18 cellular contexts compared by ENCODE assay signal in the genomic region with DNA sequence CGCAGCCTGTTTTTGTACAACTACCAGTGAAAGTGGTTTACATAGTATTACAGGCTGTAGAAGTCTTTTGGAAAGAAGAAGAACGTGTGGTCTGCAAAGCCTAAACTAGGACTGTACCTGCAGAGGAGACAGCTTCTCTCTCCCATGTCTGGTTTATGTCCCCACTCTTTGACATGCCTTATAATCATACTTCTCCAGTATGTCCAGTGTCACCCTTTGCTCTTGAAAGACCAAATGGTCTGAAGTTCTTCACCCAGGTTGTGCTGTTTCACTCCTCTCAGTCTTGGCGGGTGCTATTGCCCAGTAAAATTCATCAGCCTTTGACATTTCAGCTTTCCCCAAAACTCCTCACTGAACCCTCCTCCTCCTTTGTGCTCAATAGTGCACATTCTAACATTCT.
DNase-seq lines count a peak whose midpoint lies in the region; ATAC-seq and TF ChIP-seq lines count a peak whose summit lies in the region.
"Had no signal": no experiment of that assay in that cellular context is flagged by ENCODE, and none has a peak within 500 bp of the region (broad histone marks: within the 10 kb centered on the region; RNA-seq: fewer than 3 reads in every experiment).

No MANE protein-coding gene starts in this region.

- no peak overlapping the region for H3K4me2 ChIP-seq in GM23338
- no peak overlapping the region for H3K4me2 ChIP-seq in mesenchymal stem cell (ENCODE audit: low read length, poor library complexity, severe bottlenecking)
- no peak overlapping the region for H3K4me2 ChIP-seq in neuronal stem cell (ENCODE audit: insufficient read depth, low read length, poor library complexity, severe bottlenecking)
- H3K4me2 ChIP-seq: BLaER1 had no signal

- H2BK15ac ChIP-seq in mesenchymal stem cell (ENCODE audit: low read depth, poor library complexity, severe bottlenecking) (no peak overlapping the region), neuronal stem cell (ENCODE audit: low read length) (no peak overlapping the region)

- TF ChIP-seq CTCF in left ventricle myocardium inferior (IDR thresholded peaks at IDR 0.05; ENCODE audit: borderline replicate concordance) (no peak), GM23338 (conservative IDR thresholded peaks at IDR 0.05; ENCODE audit: low read depth in 2 of 2) (no peak), suprapubic skin (IDR thresholded peaks at IDR 0.05) (no peak)

- H3K4me1 ChIP-seq in left ventricle myocardium inferior = peaks cover 8% of the 10 kb centered on the region
- no peaks in the 10 kb centered on the region for H3K4me1 ChIP-seq in GM23338 (ENCODE audit: insufficient read depth)
- peaks cover 6% of the 10 kb centered on the region for H3K4me1 ChIP-seq in mesenchymal stem cell (ENCODE audit: control insufficient read depth, insufficient read depth, low read depth, low read length)
- H3K4me1 ChIP-seq in neuronal stem cell (ENCODE audit: control insufficient read depth in 2 of 2, insufficient read depth in 1 of 2, low read depth in 1 of 2, low read length in 2 of 2) = peaks cover 5 to 8% of the 10 kb centered on the region in 2 donors
- no peaks in the 10 kb centered on the region for H3K4me1 ChIP-seq in suprapubic skin
- H3K4me1 ChIP-seq: BLaER1 had no signal

- H3K27me3 Mint-ChIP-seq in GM23338 (ENCODE audit: insufficient read depth, low read depth, poor library complexity) = no peaks in the 10 kb centered on the region

- ATAC-seq in Right ventricle myocardium inferior = peak; percentile 59
- no peak for ATAC-seq in GM23338
- no peak for ATAC-seq in HG03378 (IDR thresholded peaks at IDR 0.05; ENCODE audit: unreplicated experiment)
- ATAC-seq: CD8-positive, alpha-beta T cell; HCT116 had no signal

- no peak overlapping the region for H3K4me3 ChIP-seq in left ventricle myocardium inferior
- H3K4me3 ChIP-seq in GM23338 = no peak overlapping the region
- no peak overlapping the region for H3K4me3 ChIP-seq in mesenchymal stem cell (ENCODE audit: insufficient read depth in 1 of 2, low read depth in 1 of 2, low read length in 2 of 2)
- H3K4me3 ChIP-seq in neuronal stem cell (ENCODE audit: low read length in 2 of 2) = no peak overlapping the region
- no peak overlapping the region for H3K4me3 ChIP-seq in suprapubic skin
- H3K4me3 ChIP-seq: BLaER1 had no signal

- H4K8ac ChIP-seq in mesenchymal stem cell (ENCODE audit: low read length) = no peak overlapping the region
- H4K8ac ChIP-seq in neuronal stem cell (ENCODE audit: low read depth, low read length) = no peak overlapping the region

- H4K91ac ChIP-seq in mesenchymal stem cell (ENCODE audit: low read length) = no peak overlapping the region
- H4K91ac ChIP-seq in neuronal stem cell (ENCODE audit: low read depth, low read length, poor library complexity) = no peak overlapping the region

- H3K79me1 ChIP-seq in mesenchymal stem cell (replicated peaks; ENCODE audit: low read length, poor library complexity, severe bottlenecking) (no peaks in the 10 kb centered on the region), neuronal stem cell (ENCODE audit: low read depth, low read length) (no peaks in the 10 kb centered on the region)

- H2AFZ ChIP-seq in GM23338 = peak overlapping the region; percentile 64
- H2AFZ ChIP-seq in mesenchymal stem cell (ENCODE audit: low read depth, low read length) = no peak overlapping the region
- peak overlapping the region; percentile 9 for H2AFZ ChIP-seq in neuronal stem cell (ENCODE audit: low read length)

- H4K20me1 ChIP-seq in GM23338 (replicated peaks; ENCODE audit: insufficient read depth) = no peaks in the 10 kb centered on the region
- H4K20me1 ChIP-seq: BLaER1 had no signal

- H3K36me3 Mint-ChIP-seq in GM23338 (ENCODE audit: low read depth) = no peaks in the 10 kb centered on the region
- H3K36me3 Mint-ChIP-seq: CD14-positive monocyte; CD8-positive, alpha-beta T cell had no signal

- H3K36me3 ChIP-seq in left ventricle myocardium inferior (no peaks in the 10 kb centered on the region), GM23338 (ENCODE audit: insufficient read depth) (no peaks in the 10 kb centered on the region), mesenchymal stem cell (ENCODE audit: control insufficient read depth in 1 of 2, insufficient read depth in 2 of 2, low read depth in 1 of 2, low read length in 2 of 2) (no peaks in the 10 kb centered on the region), neuronal stem cell (replicated peaks in 1 of 2; ENCODE audit: control insufficient read depth in 2 of 2, insufficient read depth in 2 of 2, low read length in 2 of 2) (no peaks in the 10 kb centered on the region), suprapubic skin (no peaks in the 10 kb centered on the region)
- H3K36me3 ChIP-seq: BLaER1 had no signal

- H3K23ac ChIP-seq in mesenchymal stem cell (ENCODE audit: low read length in 2 of 2) = no peak overlapping the region
- H3K23ac ChIP-seq in neuronal stem cell (ENCODE audit: low read depth, low read length, poor library complexity) = no peak overlapping the region

- no peak overlapping the region for H2BK120ac ChIP-seq in mesenchymal stem cell (ENCODE audit: low read depth, low read length)
- no peak overlapping the region for H2BK120ac ChIP-seq in neuronal stem cell (ENCODE audit: low read depth, low read length)

- H3K27ac ChIP-seq in left ventricle myocardium inferior (replicated peaks) (no peak overlapping the region), GM23338 (ENCODE audit: low read depth) (no peak overlapping the region), mesenchymal stem cell (ENCODE audit: low read length, poor library complexity, severe bottlenecking) (peak overlapping the region; percentile 62), neuronal stem cell (replicated peaks; ENCODE audit: low read length) (no peak overlapping the region), suprapubic skin (no peak overlapping the region)
- H3K27ac ChIP-seq: BLaER1 had no signal

- H3K18ac ChIP-seq in mesenchymal stem cell (ENCODE audit: low read depth in 1 of 2, low read length in 2 of 2) (no peak overlapping the region), neuronal stem cell (ENCODE audit: low read length) (no peak overlapping the region)

- DNase-seq in Right ventricle myocardium inferior (ENCODE audit: missing footprints) (no peak), left ventricle myocardium inferior (no peak), GM23338 (ENCODE audit: low spot score) (no peak), mesenchymal stem cell (no peak), neuronal stem cell (ENCODE audit: low spot score) (no peak), suprapubic skin (ENCODE audit: low spot score in 2 of 2) (no peak)
- DNase-seq: 8988T; Calu3; CD8-positive, alpha-beta T cell; DMS79 treated with DMSO at 0.1 percent for 48 hours; GF-D8; GOT3; H7; HFFc6 had no signal

- H3K9me3 Mint-ChIP-seq in GM23338 = no peaks in the 10 kb centered on the region; the same call in 2 of the 3 replicates
- H3K9me3 Mint-ChIP-seq: HFFc6 had no signal

- H3F3A ChIP-seq in GM23338 (replicated peaks; ENCODE audit: low read depth) = no peaks in the 10 kb centered on the region

- no peak overlapping the region for H3K4me3 Mint-ChIP-seq in GM23338
- H3K4me3 Mint-ChIP-seq: CD14-positive monocyte; CD8-positive, alpha-beta T cell; HFFc6 had no signal

- H3K27ac Mint-ChIP-seq in GM23338 = no peak overlapping the region
- H3K27ac Mint-ChIP-seq: CD14-positive monocyte; CD8-positive, alpha-beta T cell; HFFc6 had no signal

- no peak for TF ChIP-seq POLR2A in suprapubic skin (IDR thresholded peaks at IDR 0.05)

- H3K14ac ChIP-seq in mesenchymal stem cell (ENCODE audit: low read length in 2 of 2) (no peak overlapping the region), neuronal stem cell (ENCODE audit: low read length) (no peak overlapping the region)

- H2BK12ac ChIP-seq in mesenchymal stem cell (ENCODE audit: low read length in 2 of 2) (no peak overlapping the region), neuronal stem cell (ENCODE audit: low read length) (no peak overlapping the region)

- H3K4me1 Mint-ChIP-seq in GM23338 = peaks cover 2% of the 10 kb centered on the region; the same call in 2 of the 3 replicates
- H3K4me1 Mint-ChIP-seq: CD14-positive monocyte had no signal

- H3K79me2 ChIP-seq in GM23338 (replicated peaks; ENCODE audit: insufficient read depth) = no peaks in the 10 kb centered on the region

- intact Hi-C loops in Right ventricle myocardium inferior (cut with DNase I) = no loop called here
- intact Hi-C loops in left ventricle myocardium inferior (cut with micrococcal nuclease) = no loop called here

- H3K4ac ChIP-seq in mesenchymal stem cell (ENCODE audit: low read depth in 1 of 2, low read length in 2 of 2) = no peak overlapping the region
- no peak overlapping the region for H3K4ac ChIP-seq in neuronal stem cell (ENCODE audit: low read length)

- H2BK5ac ChIP-seq in mesenchymal stem cell (ENCODE audit: low read depth, low read length, poor library complexity, severe bottlenecking) (no peak overlapping the region), neuronal stem cell (ENCODE audit: low read length) (no peak overlapping the region)

- peak overlapping the region; percentile 9 for H2AK5ac ChIP-seq in mesenchymal stem cell (ENCODE audit: low read length, severe bottlenecking)
- no peak overlapping the region for H2AK5ac ChIP-seq in neuronal stem cell (ENCODE audit: low read depth, low read length)

- H3K9ac ChIP-seq in mesenchymal stem cell (ENCODE audit: low read length) = no peak overlapping the region
- no peak overlapping the region for H3K9ac ChIP-seq in neuronal stem cell (ENCODE audit: low read depth, low read length, poor library complexity)
- H3K9ac ChIP-seq: BLaER1 had no signal

- 0 out of 2 replicates have a peak, but pooled peaks cover 5% of the 10 kb centered on the region for H3K9me2 ChIP-seq in GM23338 (ENCODE audit: insufficient read depth)

- H3K27me3 ChIP-seq in left ventricle myocardium inferior (ENCODE audit: low read depth) (no peaks in the 10 kb centered on the region), GM23338 (ENCODE audit: insufficient read depth) (no peaks in the 10 kb centered on the region), mesenchymal stem cell (ENCODE audit: control insufficient read depth in 1 of 2, insufficient read depth in 1 of 2, low read length in 2 of 2) (no peaks in the 10 kb centered on the region), neuronal stem cell (ENCODE audit: control insufficient read depth in 3 of 3, insufficient read depth in 3 of 3, low read depth in 1 of 3, low read length in 3 of 3) (no peaks in the 10 kb centered on the region), suprapubic skin (no peaks in the 10 kb centered on the region)
- H3K27me3 ChIP-seq: BLaER1 had no signal

- WGBS in mesenchymal stem cell = 93% methylated on average over 3 of the region's 3 CpGs
- no CpG with 5 or more reads among the region's 3 CpGs for WGBS in neuronal stem cell (ENCODE audit: extremely low coverage in 2 of 2, insufficient read length in 2 of 2, insufficient replicate concordance in 1 of 2), 2 donors
- WGBS in suprapubic skin = 82% methylated on average over 3 of the region's 3 CpGs

- no peak for TF ChIP-seq EP300 in suprapubic skin (IDR thresholded peaks at IDR 0.05)

- H3K9me3 ChIP-seq in left ventricle myocardium inferior (replicated peaks) (peaks cover 7% of the 10 kb centered on the region), mesenchymal stem cell (ENCODE audit: control insufficient read depth, low read length) (no peaks in the 10 kb centered on the region), neuronal stem cell (replicated peaks in 1 of 2; ENCODE audit: control insufficient read depth in 2 of 2, insufficient read depth in 1 of 2, low read depth in 1 of 2, low read length in 2 of 2) (no peaks in the 10 kb centered on the region), suprapubic skin (no peaks in the 10 kb centered on the region)
- H3K9me3 ChIP-seq: BLaER1 had no signal
